1 cellular context compared by ENCODE assay signal in genomic region chr12:26744697-26745440, GRCh38.
TF ChIP-seq lines count a peak whose summit lies in the region.

No MANE protein-coding gene starts in this region.

TF ChIP-seq in HepG2, 621 proteins besides CTCF, POLR2A, EP300 and RAD21 (continued from another document and continues in another):
- TF ChIP-seq, protein P1, sequence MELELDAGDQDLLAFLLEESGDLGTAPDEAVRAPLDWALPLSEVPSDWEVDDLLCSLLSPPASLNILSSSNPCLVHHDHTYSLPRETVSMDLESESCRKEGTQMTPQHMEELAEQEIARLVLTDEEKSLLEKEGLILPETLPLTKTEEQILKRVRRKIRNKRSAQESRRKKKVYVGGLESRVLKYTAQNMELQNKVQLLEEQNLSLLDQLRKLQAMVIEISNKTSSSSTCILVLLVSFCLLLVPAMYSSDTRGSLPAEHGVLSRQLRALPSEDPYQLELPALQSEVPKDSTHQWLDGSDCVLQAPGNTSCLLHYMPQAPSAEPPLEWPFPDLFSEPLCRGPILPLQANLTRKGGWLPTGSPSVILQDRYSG (CRISPR knock-in tag; IDR thresholded peaks at IDR 0.05), result no peak
- TF ChIP-seq SIX1 (CRISPR knock-in tag; IDR thresholded peaks at IDR 0.05; ENCODE audit: borderline replicate concordance) (peak; percentile 86; the same call in 1 of the 2 replicates), ZBTB40 (IDR thresholded peaks at IDR 0.05) (no peak), ZBTB40 (CRISPR knock-in tag; IDR thresholded peaks at IDR 0.05) (peak; percentile 34; the same call in 1 of the 2 replicates), ZNF414 (CRISPR knock-in tag; IDR thresholded peaks at IDR 0.05) (peak; percentile 88), MIXL1 (CRISPR knock-in tag; IDR thresholded peaks at IDR 0.05) (peak; percentile 88), ELK4 (CRISPR knock-in tag; IDR thresholded peaks at IDR 0.05; ENCODE audit: borderline replicate concordance) (no peak), SOX13 (IDR thresholded peaks at IDR 0.05) (peak; percentile 84), SOX13 (CRISPR knock-in tag; conservative IDR thresholded peaks at IDR 0.05 in 1 of 2, IDR thresholded peaks at IDR 0.05 in 1 of 2) (peak in 1 of 2 experiments; percentile 95; a peak in 2 of 4 replicates), SNRNP70 (IDR thresholded peaks at IDR 0.05; ENCODE audit: low read depth, low read length) (no peak), HMGXB3 (CRISPR knock-in tag; IDR thresholded peaks at IDR 0.05; ENCODE audit: borderline replicate concordance) (0 out of 2 replicates have a peak, but pooled peaks have one; percentile 45), CHD4 (IDR thresholded peaks at IDR 0.05; ENCODE audit: borderline replicate concordance, low read length) (peak; percentile 65; the same call in 1 of the 2 replicates), NCOR1 (IDR thresholded peaks at IDR 0.05; ENCODE audit: borderline replicate concordance, low read length) (peak; percentile 88; the same call in 1 of the 2 replicates), ATAD3A (CRISPR knock-in tag; IDR thresholded peaks at IDR 0.05) (no peak), GABPA (IDR thresholded peaks at IDR 0.05; ENCODE audit: low read depth, low read length) (no peak), GABPA (CRISPR knock-in tag; IDR thresholded peaks at IDR 0.05; ENCODE audit: low read depth) (peak; percentile 45; the same call in 1 of the 2 replicates), TCF12 (IDR thresholded peaks at IDR 0.05) (no peak), TCF12 (CRISPR knock-in tag; IDR thresholded peaks at IDR 0.05) (peak; percentile 95), ARID5B (CRISPR knock-in tag; IDR thresholded peaks at IDR 0.05) (peak; percentile 98), DNMT3B (CRISPR knock-in tag; conservative IDR thresholded peaks at IDR 0.05) (peak; percentile 53; the same call in 1 of the 2 replicates), HDAC1 (CRISPR knock-in tag; IDR thresholded peaks at IDR 0.05) (peak; percentile 88), ZNF724P (CRISPR knock-in tag; IDR thresholded peaks at IDR 0.05; ENCODE audit: borderline replicate concordance) (no peak), ZNF607 (CRISPR knock-in tag; IDR thresholded peaks at IDR 0.05; ENCODE audit: borderline replicate concordance) (no peak), NFYC (CRISPR knock-in tag; IDR thresholded peaks at IDR 0.05) (no peak), FOXA3 (CRISPR knock-in tag; IDR thresholded peaks at IDR 0.05) (peak; percentile 95), ZNF3 (CRISPR knock-in tag; IDR thresholded peaks at IDR 0.05) (no peak), ZNF703 (CRISPR knock-in tag; IDR thresholded peaks at IDR 0.05; ENCODE audit: borderline replicate concordance) (no peak; the same call in 1 of the 2 replicates), ZSCAN21 (CRISPR knock-in tag; IDR thresholded peaks at IDR 0.05; ENCODE audit: borderline replicate concordance) (peak; percentile 61; the same call in 1 of the 2 replicates), ZNF7 (CRISPR knock-in tag; IDR thresholded peaks at IDR 0.05) (peak; percentile 16; the same call in 1 of the 2 replicates), ZNF672 (CRISPR knock-in tag; IDR thresholded peaks at IDR 0.05) (no peak), RXRB (CRISPR knock-in tag; IDR thresholded peaks at IDR 0.05; ENCODE audit: borderline replicate concordance) (peak; percentile 88), NR1H2 (CRISPR knock-in tag; IDR thresholded peaks at IDR 0.05; ENCODE audit: borderline replicate concordance, low read depth) (no peak), CREM (IDR thresholded peaks at IDR 0.05) (peak; percentile 97), CREM (CRISPR knock-in tag; IDR thresholded peaks at IDR 0.05) (no peak), ZNF563 (CRISPR knock-in tag; IDR thresholded peaks at IDR 0.05) (no peak), ZNF574 (CRISPR knock-in tag; IDR thresholded peaks at IDR 0.05) (peak; percentile 64), HNF4A (CRISPR knock-in tag; IDR thresholded peaks at IDR 0.05) (peak; percentile 87), ZSCAN25 (CRISPR knock-in tag; IDR thresholded peaks at IDR 0.05) (peak; percentile 55; the same call in 1 of the 2 replicates)
